In the genomic region with DNA sequence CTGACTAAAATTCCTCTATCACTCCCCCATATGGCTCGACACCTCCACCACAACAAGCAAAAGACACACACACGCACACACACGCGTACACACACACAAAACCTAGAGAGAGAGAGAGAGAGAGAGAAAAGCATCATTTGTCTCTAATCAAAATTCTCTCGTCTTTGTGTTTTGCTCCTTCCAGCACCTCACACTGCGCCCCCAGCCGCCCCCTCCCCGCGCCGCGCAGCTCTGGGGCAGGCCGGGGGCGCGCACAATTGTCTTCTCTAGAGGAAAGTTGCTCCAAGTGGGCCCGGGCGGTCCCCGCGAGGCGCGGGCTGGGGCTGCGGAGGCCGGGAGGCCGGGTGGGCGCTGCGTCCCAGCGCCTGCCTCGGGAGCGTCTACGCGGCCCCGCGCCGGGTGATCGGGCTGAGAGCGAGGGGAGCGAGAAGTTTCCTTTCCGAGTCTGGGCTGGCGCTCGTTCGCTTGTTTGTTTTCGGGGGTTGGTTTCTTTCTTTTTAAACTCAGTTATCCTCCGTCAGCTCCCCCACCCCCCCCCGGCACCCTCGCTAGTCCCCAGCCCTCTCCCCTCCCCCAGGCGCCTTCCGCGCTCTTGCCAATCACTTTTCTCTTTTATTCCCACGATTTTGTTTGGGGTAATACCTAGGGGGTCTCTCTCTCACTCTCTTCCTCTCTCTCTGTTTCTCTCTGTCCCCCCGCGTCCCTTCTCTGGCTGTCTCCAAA, we compare ENCODE assay signal across 10 cellular contexts. TPM values are rescaled to one million over a fixed set of nuclear protein-coding genes. Genes with fewer than 3 reads are reported as not detected.
DNase-seq lines count a peak whose midpoint lies in the region; ATAC-seq and TF ChIP-seq lines count a peak whose summit lies in the region.
"Had no signal": no experiment of that assay in that cellular context is flagged by ENCODE, and none has a peak within 500 bp of the region (broad histone marks: within the 10 kb centered on the region; RNA-seq: fewer than 3 reads in every experiment).

No MANE protein-coding gene starts in this region.

- CTCF ChIA-PET in IMR-90 (lab: Yijun Ruan, JAX), result no interaction called here
- CTCF ChIA-PET in activated CD8-positive, alpha-beta memory T cell treated with anti-CD3 and anti-CD28 coated beads, Interleukin-2, amount 10 ng/mL, durations not matched to agents 7 days and 5 days (lab: Charles Lee), result interaction anchor here (0.6 to 1.7 kb wide), 3 partner anchors 13 to 275 kb away, joined by 3 to 5 read pairs (median 3); no protein-coding TSS in a partner anchor

- no peaks in the 10 kb centered on the region for H3K9me3 Mint-ChIP-seq in activated CD8-positive, alpha-beta memory T cell treated with anti-CD3 and anti-CD28 coated beads, Interleukin-2, amount 10 ng/mL, durations not matched to agents 7 days and 5 days (ENCODE audit: low read depth)

- peak overlapping the region; percentile 17; the same call in 1 of the 2 replicates for H2BK20ac ChIP-seq in IMR-90 (ENCODE audit: low read depth, low read length)

- peak overlapping the region; percentile 90 for H3K9ac ChIP-seq in IMR-90 (ENCODE audit: low read depth, low read length)
- H3K9ac ChIP-seq in neuronal stem cell (ENCODE audit: low read depth, low read length, poor library complexity), result no peak overlapping the region

- peak overlapping the region; percentile 96 for H3K18ac ChIP-seq in IMR-90 (ENCODE audit: low read depth, low read length)
- peak overlapping the region; percentile 92 for H3K18ac ChIP-seq in neuronal stem cell (ENCODE audit: low read length)

- POLR2A ChIA-PET in IMR-90 (lab: Charles Lee; ENCODE audit: unreplicated experiment), result interaction anchor here (0.6 kb wide), 1 partner anchor 103 kb away, joined by 3 read pairs; no protein-coding TSS in a partner anchor

- H4K20me1 ChIP-seq in IMR-90 (ENCODE audit: insufficient read depth, low read length), result peaks cover 15% of the 10 kb centered on the region; the same call in 1 of the 2 replicates

- peaks cover 19% of the 10 kb centered on the region for H3K36me3 Mint-ChIP-seq in activated CD8-positive, alpha-beta memory T cell treated with anti-CD3 and anti-CD28 coated beads, Interleukin-2, amount 10 ng/mL, durations not matched to agents 7 days and 5 days

- peak overlapping the region; percentile 78 for H3K4me3 Mint-ChIP-seq in activated CD8-positive, alpha-beta memory T cell treated with anti-CD3 and anti-CD28 coated beads, Interleukin-2, amount 10 ng/mL, durations not matched to agents 7 days and 5 days

- TF ChIP-seq RAD21 in IMR-90 (IDR thresholded peaks at IDR 0.05; ENCODE audit: low read length), result no peak

- peaks cover 26% of the 10 kb centered on the region for H3K27me3 Mint-ChIP-seq in activated CD8-positive, alpha-beta memory T cell treated with anti-CD3 and anti-CD28 coated beads, Interleukin-2, amount 10 ng/mL, durations not matched to agents 7 days and 5 days

- peaks cover 16 to 42% of the 10 kb centered on the region in 2 experiments; a peak in 3 of 4 replicates for H3K79me1 ChIP-seq in IMR-90 (ENCODE audit: low read depth in 1 of 2, low read length in 2 of 2)
- H3K79me1 ChIP-seq in neuronal stem cell (ENCODE audit: low read depth, low read length), result no peaks in the 10 kb centered on the region

- no peak for TF ChIP-seq CTCF in IMR-90 (conservative IDR thresholded peaks at IDR 0.05; ENCODE audit: low read depth, low read length)
- TF ChIP-seq CTCF in fibroblast of the aortic adventitia (IDR thresholded peaks at IDR 0.05; ENCODE audit: insufficient read depth, low read length), result no peak

- H3K27ac Mint-ChIP-seq in activated CD8-positive, alpha-beta memory T cell treated with anti-CD3 and anti-CD28 coated beads, Interleukin-2, amount 10 ng/mL, durations not matched to agents 7 days and 5 days, result peak overlapping the region; percentile 89

- H3K4me3 ChIP-seq in IMR-90 (ENCODE audit: insufficient read depth, low read depth, low read length) (peak overlapping the region; percentile 99), fibroblast of the aortic adventitia (ENCODE audit: low read depth, low read length) (peak overlapping the region; percentile 73), neuronal stem cell (ENCODE audit: low read length in 2 of 2) (peak overlapping the region; percentile 79 to 90)

- ATAC-seq in IMR-90 (ENCODE audit: low read depth) (peak; percentile 3), GM21515 (IDR thresholded peaks at IDR 0.05; ENCODE audit: unreplicated experiment) (no peak)
- ATAC-seq in activated CD8-positive, alpha-beta memory T cell treated with anti-CD3 and anti-CD28 coated beads, Interleukin-2, amount 10 ng/mL, durations not matched to agents 7 days and 5 days, result peak; percentile 35
- ATAC-seq: HCT116, left colon had no signal

- BruUV-seq in IMR-90 (replicated peaks; lab: Mats Ljungman, UMichigan), result no TSS peak

- 6% methylated on average over 7 of the region's 50 CpGs; no CpG with 5 or more reads in 1 of the 2 experiments for WGBS in IMR-90 (ENCODE audit: extremely low coverage in 2 of 2, insufficient read length in 1 of 2), 2 experiments
- no CpG with 5 or more reads among the region's 50 CpGs for WGBS in neuronal stem cell (ENCODE audit: extremely low coverage in 2 of 2, insufficient read length in 2 of 2, insufficient replicate concordance in 1 of 2), 2 donors

- H3K36me3 ChIP-seq in IMR-90 (ENCODE audit: control insufficient read depth, insufficient read depth, low read length) (no peaks in the 10 kb centered on the region; the same call in 1 of the 2 replicates), neuronal stem cell (replicated peaks in 1 of 2; ENCODE audit: control insufficient read depth in 2 of 2, insufficient read depth in 2 of 2, low read length in 2 of 2) (peaks cover 0 to 35% of the 10 kb centered on the region in 2 donors)

- H2AK5ac ChIP-seq in IMR-90 (ENCODE audit: low read depth, low read length) (peak overlapping the region; percentile 2), neuronal stem cell (ENCODE audit: low read depth, low read length) (peak overlapping the region; percentile 77)

- H3K4me1 Mint-ChIP-seq in activated CD8-positive, alpha-beta memory T cell treated with anti-CD3 and anti-CD28 coated beads, Interleukin-2, amount 10 ng/mL, durations not matched to agents 7 days and 5 days, result peaks cover 45% of the 10 kb centered on the region

- H4K5ac ChIP-seq in IMR-90 (ENCODE audit: low read depth, low read length), result peak overlapping the region; percentile 94

- no peak overlapping the region for H2BK12ac ChIP-seq in neuronal stem cell (ENCODE audit: low read length)

- H3K4ac ChIP-seq in IMR-90 (ENCODE audit: low read depth, low read length) (peak overlapping the region; percentile 86), neuronal stem cell (ENCODE audit: low read length) (no peak overlapping the region)

- dilution Hi-C loops in IMR-90 (cut with HindIII; ENCODE audit: low sequenced_read_pairs, unreplicated experiment), result no loop called here

- H3K4me1 ChIP-seq in IMR-90 (ENCODE audit: control insufficient read depth, insufficient read depth, low read length) (peaks cover 8% of the 10 kb centered on the region), neuronal stem cell (ENCODE audit: control insufficient read depth in 2 of 2, insufficient read depth in 1 of 2, low read depth in 1 of 2, low read length in 2 of 2) (peaks cover 21 to 50% of the 10 kb centered on the region in 2 donors)

- H3K9me3 ChIP-seq in IMR-90 (ENCODE audit: control insufficient read depth, insufficient read depth, low read length) (no peaks in the 10 kb centered on the region), neuronal stem cell (replicated peaks in 1 of 2; ENCODE audit: control insufficient read depth in 2 of 2, insufficient read depth in 1 of 2, low read depth in 1 of 2, low read length in 2 of 2) (no peaks in the 10 kb centered on the region)

- DNase-seq in AML-193 (lab: John Stamatoyannopoulos, UW), result peak; percentile 24 to 25
- DNase-seq in IMR-90, result no peak
- DNase-seq in activated CD8-positive, alpha-beta memory T cell treated with anti-CD3 and anti-CD28 coated beads, Interleukin-2, amount 10 ng/mL, durations not matched to agents 7 days and 5 days, result peak; percentile 69
- peak; percentile 56 for DNase-seq in fibroblast of the aortic adventitia (ENCODE audit: low read depth)
- no peak for DNase-seq in neuronal stem cell (ENCODE audit: low spot score)
- no peak for DNase-seq in NCI-H1092 treated with DMSO at 0.1 percent for 48 hours (lab: John Stamatoyannopoulos, UW)
- DNase-seq in NCI-H1436 (lab: John Stamatoyannopoulos, UW), result no peak

- H3K4me2 ChIP-seq in IMR-90 (ENCODE audit: low read depth, low read length), result peak overlapping the region; percentile 91
- peak overlapping the region; percentile 71 for H3K4me2 ChIP-seq in neuronal stem cell (ENCODE audit: insufficient read depth, low read length, poor library complexity, severe bottlenecking)

- in situ Hi-C loops in IMR-90 (cut with MboI; ENCODE audit: low sequenced_read_pairs), result loop anchor here (10.0 to 25.0 kb wide), 3 partner anchors 181 to 1796 kb away; a partner anchor contains a TSS

- H4K8ac ChIP-seq in IMR-90 (ENCODE audit: low read depth in 2 of 2, low read length in 2 of 2) (peak overlapping the region; percentile 65 to 75; a peak in 3 of 4 replicates), neuronal stem cell (ENCODE audit: low read depth, low read length) (no peak overlapping the region)

- peak overlapping the region; percentile 73 for H3K23ac ChIP-seq in IMR-90 (ENCODE audit: low read depth, low read length)
- no peak overlapping the region for H3K23ac ChIP-seq in neuronal stem cell (ENCODE audit: low read depth, low read length, poor library complexity)

- peak overlapping the region; percentile 83 for H2AFZ ChIP-seq in IMR-90 (replicated peaks; ENCODE audit: low read length, poor library complexity)
- H2AFZ ChIP-seq in neuronal stem cell (ENCODE audit: low read length), result peak overlapping the region; percentile 62

- H2AK9ac ChIP-seq in IMR-90 (replicated peaks; ENCODE audit: low read depth, low read length, poor library complexity), result peak overlapping the region; percentile 88

- H4K91ac ChIP-seq in IMR-90 (ENCODE audit: insufficient read depth, low read depth, low read length), result peak overlapping the region; percentile 81
- H4K91ac ChIP-seq in neuronal stem cell (ENCODE audit: low read depth, low read length, poor library complexity), result no peak overlapping the region

- no peaks in the 10 kb centered on the region for H3K9me1 ChIP-seq in IMR-90 (ENCODE audit: insufficient read depth, low read length)

- H2BK15ac ChIP-seq in IMR-90 (ENCODE audit: low read depth, low read length), result peak overlapping the region; percentile 45; the same call in 1 of the 3 replicates
- H2BK15ac ChIP-seq in neuronal stem cell (ENCODE audit: low read length), result no peak overlapping the region

- intact Hi-C loops in IMR-90 (cut with micrococcal nuclease), result loop anchor here (2.0 to 10.0 kb wide), 11 partner anchors 491 to 1796 kb away; no protein-coding TSS in a partner anchor

- H2BK5ac ChIP-seq in IMR-90 (ENCODE audit: low read depth, low read length, poor library complexity, severe bottlenecking) (peak overlapping the region; percentile 99), neuronal stem cell (ENCODE audit: low read length) (peak overlapping the region; percentile 79)

- H2BK120ac ChIP-seq in IMR-90 (ENCODE audit: low read depth, low read length) (peak overlapping the region; percentile 73), neuronal stem cell (ENCODE audit: low read depth, low read length) (no peak overlapping the region)

- no peaks in the 10 kb centered on the region for H3K27me3 ChIP-seq in IMR-90 (ENCODE audit: control insufficient read depth, insufficient read depth, low read length)
- H3K27me3 ChIP-seq in neuronal stem cell (ENCODE audit: control insufficient read depth in 3 of 3, insufficient read depth in 3 of 3, low read depth in 1 of 3, low read length in 3 of 3), result no peaks in the 10 kb centered on the region

- peak; percentile 35; the same call in 1 of the 2 replicates for TF ChIP-seq POLR2A in IMR-90 (IDR thresholded peaks at IDR 0.05; ENCODE audit: low read depth, low read length)

- peak overlapping the region; percentile 84 for H3K56ac ChIP-seq in IMR-90 (ENCODE audit: extremely low read depth, insufficient read depth, low read length)

- peak overlapping the region; percentile 99 for H3K27ac ChIP-seq in IMR-90 (ENCODE audit: insufficient read depth, low read length)
- peak overlapping the region; percentile 64 for H3K27ac ChIP-seq in neuronal stem cell (replicated peaks; ENCODE audit: low read length)

- H3K14ac ChIP-seq in IMR-90 (replicated peaks; ENCODE audit: low read depth, low read length), result peak overlapping the region; percentile 84
- peak overlapping the region; percentile 32 for H3K14ac ChIP-seq in neuronal stem cell (ENCODE audit: low read length)

RNA-seq across cellular contexts. Expression of a gene that starts 4.1 kb away (rescaled TPM):
- total RNA-seq in IMR-90 (2012; rRNA removed) (50.9 and 52.5 TPM in 2 replicates), fibroblast of the aortic adventitia (ENCODE audit: low replicate concordance) (104 and 129 TPM in 2 replicates)
- polyA plus RNA-seq in IMR-90 (2012; rRNA removed), result 22.4 and 23.8 TPM in 2 replicates
- 9.9 and 12.5 TPM in 2 replicates for polyA plus RNA-seq in IMR-90 (2012; cell fraction: cytosol; rRNA removed)
- polyA plus RNA-seq in IMR-90 (2012; cell fraction: nucleus; rRNA removed; ENCODE audit: low replicate concordance), result 12.0 and 32.4 TPM in 2 replicates
- total RNA-seq in activated CD8-positive, alpha-beta memory T cell treated with anti-CD3 and anti-CD28 coated beads, Interleukin-2, amount 10 ng/mL, durations not matched to agents 7 days and 5 days, result 10 to 100 TPM; 40.4 to 40.9 TPM
- 18.6 TPM for polyA plus RNA-seq in neuronal stem cell (2013, experiment 1 of 2)
- polyA plus RNA-seq in neuronal stem cell (2013, experiment 2 of 2), result 19.1 TPM

Comparison
In these comparisons a context has a peak if more than half of its experiments do, and no peak if none do; other contexts are left out.
1. DNase-seq: peak in AML-193 (2 of 2), activated CD8-positive, alpha-beta memory T cell treated with anti-CD3 and anti-CD28 coated beads, Interleukin-2, amount 10 ng/mL, durations not matched to agents 7 days and 5 days (single experiment) and fibroblast of the aortic adventitia (single experiment); none in IMR-90 (single experiment), neuronal stem cell (single experiment), NCI-H1092 treated with DMSO at 0.1 percent for 48 hours (single experiment) and NCI-H1436 (single experiment).
2. Peak in every context shown above with its lines, with median percentiles within 50 percentile points of each other: H3K4me3 ChIP-seq.